ENCODE assay signal across 1 cellular context in the genomic region with DNA sequence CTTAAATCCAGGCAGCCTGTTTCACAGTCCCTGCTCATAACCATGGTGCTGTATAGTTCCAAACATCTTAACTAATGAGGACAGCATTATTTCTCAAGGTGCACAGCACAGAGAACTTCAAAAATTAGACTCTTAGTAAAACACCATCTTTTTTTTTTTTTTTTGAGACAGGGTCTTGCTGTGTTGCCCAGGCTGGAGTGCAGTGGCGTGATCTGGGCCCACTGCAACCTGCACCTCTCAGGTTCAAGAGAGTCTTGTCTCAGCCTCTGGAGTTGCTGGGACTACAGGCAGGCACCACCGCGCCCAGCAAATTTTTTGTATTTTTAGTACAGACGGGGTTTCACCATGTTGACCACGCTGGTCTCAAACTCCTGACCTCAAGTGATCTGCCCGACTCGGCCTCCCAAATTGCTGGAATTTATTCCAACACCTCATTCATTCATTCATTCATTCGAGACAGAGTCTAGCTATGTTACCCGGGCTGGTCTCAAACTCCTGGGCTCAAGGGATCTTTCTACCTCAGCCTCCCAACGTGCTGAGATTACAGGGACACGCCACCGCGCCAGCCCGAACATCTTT.
TF ChIP-seq lines count a peak whose summit lies in the region.

No MANE protein-coding gene starts in this region.

TF ChIP-seq in HepG2, 621 proteins besides CTCF, POLR2A, EP300 and RAD21:
- 0 out of 2 replicates have a peak, but pooled peaks have one; percentile 17 for TF ChIP-seq KDM1A (CRISPR knock-in tag; IDR thresholded peaks at IDR 0.05)
- 0 out of 2 replicates have a peak, but pooled peaks have one; percentile 32 for TF ChIP-seq ZSCAN30 (CRISPR knock-in tag; IDR thresholded peaks at IDR 0.05)
- no peak for TF ChIP-seq ARNT (IDR thresholded peaks at IDR 0.05)
- TF ChIP-seq ZNF24 (IDR thresholded peaks at IDR 0.05): 0 out of 2 replicates have a peak, but pooled peaks have one; percentile 53
- TF ChIP-seq ZNF121 (CRISPR knock-in tag; IDR thresholded peaks at IDR 0.05): peak; percentile 97
- TF ChIP-seq MED13 (CRISPR knock-in tag; IDR thresholded peaks at IDR 0.05): 0 out of 2 replicates have a peak, but pooled peaks have one; percentile 18
- TF ChIP-seq, protein P1, sequence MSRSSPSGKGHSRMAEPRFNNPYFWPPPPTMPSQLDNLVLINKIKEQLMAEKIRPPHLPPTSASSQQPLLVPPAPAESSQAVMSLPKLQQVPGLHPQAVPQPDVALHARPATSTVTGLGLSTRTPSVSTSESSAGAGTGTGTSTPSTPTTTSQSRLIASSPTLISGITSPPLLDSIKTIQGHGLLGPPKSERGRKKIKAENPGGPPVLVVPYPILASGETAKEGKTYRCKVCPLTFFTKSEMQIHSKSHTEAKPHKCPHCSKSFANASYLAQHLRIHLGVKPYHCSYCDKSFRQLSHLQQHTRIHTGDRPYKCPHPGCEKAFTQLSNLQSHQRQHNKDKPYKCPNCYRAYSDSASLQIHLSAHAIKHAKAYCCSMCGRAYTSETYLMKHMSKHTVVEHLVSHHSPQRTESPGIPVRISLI (CRISPR knock-in tag; IDR thresholded peaks at IDR 0.05; ENCODE audit: borderline replicate concordance): 0 out of 2 replicates have a peak, but pooled peaks have one; percentile 11
- TF ChIP-seq ZBTB10 (CRISPR knock-in tag; IDR thresholded peaks at IDR 0.05; ENCODE audit: borderline replicate concordance): no peak
- peak; percentile 13; the same call in 1 of the 2 replicates for TF ChIP-seq HDAC1 (CRISPR knock-in tag; IDR thresholded peaks at IDR 0.05)
- no peak for TF ChIP-seq IRX3 (CRISPR knock-in tag; IDR thresholded peaks at IDR 0.05; ENCODE audit: borderline replicate concordance, low read depth)
- TF ChIP-seq GFI1 (CRISPR knock-in tag; IDR thresholded peaks at IDR 0.05; ENCODE audit: borderline replicate concordance): 0 out of 2 replicates have a peak, but pooled peaks have one; percentile 30
- no peak for TF ChIP-seq RORA (CRISPR knock-in tag; IDR thresholded peaks at IDR 0.05)
- TF ChIP-seq PITX1 (CRISPR knock-in tag; IDR thresholded peaks at IDR 0.05): peak; percentile 14; the same call in 1 of the 2 replicates
- TF ChIP-seq ZNF350 (CRISPR knock-in tag; IDR thresholded peaks at IDR 0.05; ENCODE audit: borderline replicate concordance, low read depth): no peak
- TF ChIP-seq ZNF343 (CRISPR knock-in tag; IDR thresholded peaks at IDR 0.05): no peak
